ENCODE assay signal across 1 cellular context in the genomic region with DNA sequence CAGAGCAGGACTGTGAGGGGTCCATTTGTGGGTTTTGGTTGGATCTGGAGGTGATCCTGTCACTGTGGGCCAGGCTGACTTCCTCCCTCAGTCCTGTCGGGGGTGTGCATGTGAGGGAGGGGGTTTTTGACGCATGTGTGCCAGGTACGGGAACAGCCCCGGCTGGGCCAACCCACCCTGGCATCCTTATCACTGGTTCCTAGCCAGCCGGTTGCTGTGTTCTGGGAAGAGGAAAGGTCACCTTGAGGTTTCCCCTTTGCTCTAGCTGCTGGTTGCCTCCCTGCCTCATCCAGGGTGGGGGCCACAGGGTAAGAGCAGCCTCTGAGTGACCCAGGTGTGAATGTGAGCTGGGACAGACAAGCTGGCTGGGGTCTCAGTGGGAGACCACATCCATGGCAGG.
TF ChIP-seq lines count a peak whose summit lies in the region.

No MANE protein-coding gene starts in this region.

TF ChIP-seq in GM23338, 12 proteins besides CTCF, POLR2A, EP300 and RAD21 (continued from another document):
- TF ChIP-seq ZNF462 (CRISPR knock-in tag; IDR thresholded peaks at IDR 0.05) (no peak), JUNB (IDR thresholded peaks at IDR 0.05; ENCODE audit: unreplicated experiment) (no peak)
